In the genomic region with DNA sequence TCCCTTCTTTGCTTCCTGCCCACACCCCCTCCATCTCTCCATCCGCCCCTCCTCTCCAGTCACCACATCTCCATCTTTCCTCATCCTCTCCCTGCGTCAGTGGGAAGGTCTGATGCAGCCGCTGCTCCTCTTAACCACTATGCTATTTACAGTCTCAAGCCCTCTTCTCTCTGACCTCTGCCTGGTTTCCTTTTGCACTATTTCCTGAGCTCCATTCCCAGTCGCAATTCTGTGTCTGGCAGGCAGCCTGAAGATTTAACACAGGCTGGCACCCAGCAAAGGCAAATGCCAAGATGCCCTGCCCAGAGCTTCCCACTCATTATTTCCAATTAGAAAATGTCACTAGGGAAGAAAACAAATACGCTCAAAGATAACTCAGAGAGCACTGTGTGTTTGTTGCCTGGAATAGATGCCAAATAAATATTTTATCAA, we compare ENCODE assay signal across 1 cellular context.
TF ChIP-seq lines count a peak whose summit lies in the region.

No MANE protein-coding gene starts in this region.

TF ChIP-seq in liver, 16 proteins besides CTCF, POLR2A, EP300 and RAD21 (continued from another document):
- TF ChIP-seq, protein P1, sequence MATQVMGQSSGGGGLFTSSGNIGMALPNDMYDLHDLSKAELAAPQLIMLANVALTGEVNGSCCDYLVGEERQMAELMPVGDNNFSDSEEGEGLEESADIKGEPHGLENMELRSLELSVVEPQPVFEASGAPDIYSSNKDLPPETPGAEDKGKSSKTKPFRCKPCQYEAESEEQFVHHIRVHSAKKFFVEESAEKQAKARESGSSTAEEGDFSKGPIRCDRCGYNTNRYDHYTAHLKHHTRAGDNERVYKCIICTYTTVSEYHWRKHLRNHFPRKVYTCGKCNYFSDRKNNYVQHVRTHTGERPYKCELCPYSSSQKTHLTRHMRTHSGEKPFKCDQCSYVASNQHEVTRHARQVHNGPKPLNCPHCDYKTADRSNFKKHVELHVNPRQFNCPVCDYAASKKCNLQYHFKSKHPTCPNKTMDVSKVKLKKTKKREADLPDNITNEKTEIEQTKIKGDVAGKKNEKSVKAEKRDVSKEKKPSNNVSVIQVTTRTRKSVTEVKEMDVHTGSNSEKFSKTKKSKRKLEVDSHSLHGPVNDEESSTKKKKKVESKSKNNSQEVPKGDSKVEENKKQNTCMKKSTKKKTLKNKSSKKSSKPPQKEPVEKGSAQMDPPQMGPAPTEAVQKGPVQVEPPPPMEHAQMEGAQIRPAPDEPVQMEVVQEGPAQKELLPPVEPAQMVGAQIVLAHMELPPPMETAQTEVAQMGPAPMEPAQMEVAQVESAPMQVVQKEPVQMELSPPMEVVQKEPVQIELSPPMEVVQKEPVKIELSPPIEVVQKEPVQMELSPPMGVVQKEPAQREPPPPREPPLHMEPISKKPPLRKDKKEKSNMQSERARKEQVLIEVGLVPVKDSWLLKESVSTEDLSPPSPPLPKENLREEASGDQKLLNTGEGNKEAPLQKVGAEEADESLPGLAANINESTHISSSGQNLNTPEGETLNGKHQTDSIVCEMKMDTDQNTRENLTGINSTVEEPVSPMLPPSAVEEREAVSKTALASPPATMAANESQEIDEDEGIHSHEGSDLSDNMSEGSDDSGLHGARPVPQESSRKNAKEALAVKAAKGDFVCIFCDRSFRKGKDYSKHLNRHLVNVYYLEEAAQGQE (IDR thresholded peaks at IDR 0.05), result no peak
- TF ChIP-seq FOXA2 (IDR thresholded peaks at IDR 0.05) (peak; percentile 23), HNF4A (conservative IDR thresholded peaks at IDR 0.05) (no peak), TAF1 (conservative IDR thresholded peaks at IDR 0.05) (no peak), FOXA1 (IDR thresholded peaks at IDR 0.05) (no peak), MAX (IDR thresholded peaks at IDR 0.05) (no peak), NR2F2 (IDR thresholded peaks at IDR 0.05) (no peak)
- TF ChIP-seq, protein P2, sequence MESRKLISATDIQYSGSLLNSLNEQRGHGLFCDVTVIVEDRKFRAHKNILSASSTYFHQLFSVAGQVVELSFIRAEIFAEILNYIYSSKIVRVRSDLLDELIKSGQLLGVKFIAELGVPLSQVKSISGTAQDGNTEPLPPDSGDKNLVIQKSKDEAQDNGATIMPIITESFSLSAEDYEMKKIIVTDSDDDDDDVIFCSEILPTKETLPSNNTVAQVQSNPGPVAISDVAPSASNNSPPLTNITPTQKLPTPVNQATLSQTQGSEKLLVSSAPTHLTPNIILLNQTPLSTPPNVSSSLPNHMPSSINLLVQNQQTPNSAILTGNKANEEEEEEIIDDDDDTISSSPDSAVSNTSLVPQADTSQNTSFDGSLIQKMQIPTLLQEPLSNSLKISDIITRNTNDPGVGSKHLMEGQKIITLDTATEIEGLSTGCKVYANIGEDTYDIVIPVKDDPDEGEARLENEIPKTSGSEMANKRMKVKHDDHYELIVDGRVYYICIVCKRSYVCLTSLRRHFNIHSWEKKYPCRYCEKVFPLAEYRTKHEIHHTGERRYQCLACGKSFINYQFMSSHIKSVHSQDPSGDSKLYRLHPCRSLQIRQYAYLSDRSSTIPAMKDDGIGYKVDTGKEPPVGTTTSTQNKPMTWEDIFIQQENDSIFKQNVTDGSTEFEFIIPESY (IDR thresholded peaks at IDR 0.05), result no peak
TF ChIP-seq in liver: peak in this region for 5.
